Comparison of ENCODE assay signal across 11 cellular contexts in the genomic region with DNA sequence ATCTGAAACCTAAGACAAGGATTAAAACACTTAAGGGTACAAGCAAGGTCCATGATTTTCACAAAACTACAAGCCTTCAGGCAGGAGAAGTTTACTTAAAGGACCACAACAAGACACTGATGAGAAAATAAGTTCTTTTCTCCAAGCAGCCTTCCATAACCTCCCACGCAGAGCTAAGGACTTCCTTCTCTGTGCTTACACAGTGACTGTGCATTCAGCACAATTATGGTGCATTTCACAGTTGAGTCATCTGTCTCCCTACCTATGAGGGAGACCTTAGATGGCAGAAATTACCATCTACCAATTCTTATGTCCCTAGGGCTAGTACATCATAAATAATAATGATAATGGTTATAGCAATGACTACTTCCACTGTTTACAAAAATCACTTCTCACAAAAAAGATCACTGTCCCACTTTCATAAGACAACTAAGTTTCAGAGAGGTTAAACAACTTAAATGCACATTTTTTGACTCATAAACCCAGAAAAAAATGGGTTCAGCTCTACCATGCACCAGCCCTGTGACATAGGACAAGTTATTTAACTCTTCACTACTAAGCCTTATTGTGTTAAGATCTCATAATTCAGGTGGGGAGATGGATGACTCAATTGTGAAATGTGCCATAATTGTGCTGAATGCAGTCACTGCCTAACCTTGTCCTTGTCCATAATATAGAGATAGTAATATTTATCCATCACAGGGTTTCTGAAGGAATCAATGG. TPM values are rescaled to one million over a fixed set of nuclear protein-coding genes. Genes with fewer than 3 reads are reported as not detected.
A peak's percentile ranks its signal among the peaks of the same experiment; 100 is the strongest.
DNase-seq lines count a peak whose midpoint lies in the region; ATAC-seq, FAIRE-seq and TF ChIP-seq lines count a peak whose summit lies in the region.
"Had no signal": no experiment of that assay in that cellular context is flagged by ENCODE, and none has a peak within 500 bp of the region (broad histone marks: within the 10 kb centered on the region; RNA-seq: fewer than 3 reads in every experiment).

No MANE protein-coding gene starts in this region.

- H3K36me3 ChIP-seq in hepatocyte (replicated peaks; ENCODE audit: insufficient read depth, low read depth), result no peaks in the 10 kb centered on the region

- 82% methylated on average over 1 of the region's 1 CpG for WGBS in hepatocyte (ENCODE audit: low lambda C conversion rate, missing lambda C conversion rate)

- no peaks in the 10 kb centered on the region for H3K9me3 ChIP-seq in hepatocyte (ENCODE audit: low read depth)

- no peaks in the 10 kb centered on the region for H3K27me3 ChIP-seq in hepatocyte

- no peaks in the 10 kb centered on the region for H3K79me2 ChIP-seq in hepatocyte

- no peaks in the 10 kb centered on the region for H3K4me1 ChIP-seq in hepatocyte (ENCODE audit: insufficient read depth)

- FAIRE-seq in GM18507 (lab: Jason Lieb, UNC), result peak; percentile 51
- FAIRE-seq: endometrium had no signal

- no peak overlapping the region for H2AFZ ChIP-seq in hepatocyte

- TF ChIP-seq CTCF in cardiac fibroblast (IDR thresholded peaks at IDR 0.05; ENCODE audit: low read depth, low read length), result no peak
- no peak for TF ChIP-seq CTCF in hepatocyte (IDR thresholded peaks at IDR 0.05; ENCODE audit: poor library complexity)

- peak; percentile 58 for ATAC-seq in HG03175 (IDR thresholded peaks at IDR 0.05; ENCODE audit: unreplicated experiment)
- ATAC-seq in GM19397 (IDR thresholded peaks at IDR 0.05; ENCODE audit: unreplicated experiment), result no peak
- ATAC-seq: naive thymus-derived CD8-positive, alpha-beta T cell had no signal

- H3K9me2 ChIP-seq in hepatocyte (replicated peaks; ENCODE audit: insufficient read depth), result no peaks in the 10 kb centered on the region

- H3K4me3 ChIP-seq in cardiac fibroblast (replicated peaks in 1 of 2; ENCODE audit: low read depth in 2 of 2, low read length in 2 of 2) (no peak overlapping the region), hepatocyte (no peak overlapping the region)

- DNase-seq in A172 (ENCODE audit: low spot score), result peak; percentile 34
- peak; percentile 3 for DNase-seq in GM18507 (ENCODE audit: extremely low spot score, insufficient read length, low read depth)
- DNase-seq in cardiac fibroblast (ENCODE audit: low read depth in 2 of 2), result peak; percentile 32 to 85
- DNase-seq in activated CD8-positive, alpha-beta memory T cell treated with anti-CD3 and anti-CD28 coated beads, Interleukin-2, amount 50 U/mL, for 4 hours, result no peak
- DNase-seq in hepatocyte (ENCODE audit: low spot score), result no peak
- no peak for DNase-seq in COLO668 (lab: John Stamatoyannopoulos, UW; ENCODE audit: unreplicated experiment)
- DNase-seq: DMS153; naive thymus-derived CD8-positive, alpha-beta T cell had no signal

- no peak overlapping the region for H3K27ac ChIP-seq in hepatocyte

- H3K4me2 ChIP-seq in hepatocyte, result no peak overlapping the region

- H4K20me1 ChIP-seq in hepatocyte (ENCODE audit: insufficient read depth, poor library complexity, severe bottlenecking), result no peaks in the 10 kb centered on the region

RNA-seq across cellular contexts. Expression of a gene that starts 45.3 kb away (rescaled TPM):
- total RNA-seq in A172 (2014; rRNA removed; shearing (Covaris generic)), result 20.5 and 31.8 TPM in 2 replicates
- total RNA-seq in hepatocyte, result 22.8 and 22.9 TPM in 2 replicates
- 12.2 and 12.8 TPM in 2 replicates for polyA plus RNA-seq in hepatocyte

Comparison
In these comparisons a context has a peak if more than half of its experiments do, and no peak if none do; other contexts are left out.
1. DNase-seq: peak in A172 (single experiment), GM18507 (single experiment) and cardiac fibroblast (2 of 2); none in activated CD8-positive, alpha-beta memory T cell treated with anti-CD3 and anti-CD28 coated beads, Interleukin-2, amount 50 U/mL, for 4 hours (single experiment), hepatocyte (single experiment) and COLO668 (single experiment).